In the genomic region with DNA sequence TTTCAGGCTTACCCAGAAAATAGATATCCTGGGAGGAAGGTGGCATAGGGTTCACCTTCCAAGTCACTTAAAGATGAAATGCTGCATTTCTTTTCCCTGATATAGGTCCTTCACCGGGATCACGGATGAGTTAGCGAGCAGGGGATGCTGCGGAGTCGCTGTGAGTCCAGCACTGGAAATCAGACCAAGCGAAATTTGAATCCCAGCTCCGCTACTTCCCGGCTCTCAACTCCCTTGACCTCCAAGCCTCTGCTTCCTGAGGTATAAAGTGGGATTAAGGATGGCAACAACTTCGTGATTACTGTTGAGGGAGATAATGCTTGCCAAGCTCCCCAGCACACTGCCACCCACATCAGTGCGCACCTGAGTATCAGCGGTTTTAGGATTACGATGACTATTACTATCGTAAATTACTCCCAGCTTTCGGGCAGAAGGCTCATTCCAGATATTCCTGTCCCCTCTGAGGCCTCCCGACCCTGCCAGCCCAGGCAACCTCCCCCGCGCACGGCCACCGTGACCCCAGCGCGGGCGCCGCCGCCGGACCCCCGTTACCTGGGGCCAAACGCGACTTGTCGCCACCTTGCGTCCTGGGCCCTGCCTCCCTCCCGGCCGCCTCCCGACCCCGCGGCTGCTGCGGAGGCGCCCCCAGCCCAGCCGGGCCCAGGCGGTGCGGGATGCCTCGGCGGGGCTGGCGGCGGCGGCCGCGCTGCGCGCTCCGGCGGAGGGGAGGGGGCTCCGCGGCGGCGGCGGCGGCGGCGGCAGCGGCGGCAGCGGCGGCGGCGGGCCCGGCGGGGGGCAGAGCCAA, we compare ENCODE assay signal across 10 cellular contexts. TPM values are rescaled to one million over a fixed set of nuclear protein-coding genes. Genes with fewer than 3 reads are reported as not detected.
A peak's percentile ranks its signal among the peaks of the same experiment; 100 is the strongest.
DNase-seq lines count a peak whose midpoint lies in the region; ATAC-seq and TF ChIP-seq lines count a peak whose summit lies in the region.
"Had no signal": no experiment of that assay in that cellular context is flagged by ENCODE, and none has a peak within 500 bp of the region (broad histone marks: within the 10 kb centered on the region; RNA-seq: fewer than 3 reads in every experiment).

No MANE protein-coding gene starts in this region.

- H3K4me2 ChIP-seq in PC-3 (ENCODE audit: low read length), result no peak overlapping the region

- no peak overlapping the region for H2AFZ ChIP-seq in PC-3 (ENCODE audit: low read length)

- H4K20me1 ChIP-seq in PC-3 (ENCODE audit: low read length), result no peaks in the 10 kb centered on the region

- H3K27ac Mint-ChIP-seq in Calu3 (ENCODE audit: unreplicated experiment) (no peak overlapping the region), T-cell (no peak overlapping the region), progenitor cell of endocrine pancreas (no peak overlapping the region)

- peaks cover 11% of the 10 kb centered on the region for H3K36me3 Mint-ChIP-seq in Calu3 (ENCODE audit: insufficient read depth, unreplicated experiment)
- no peaks in the 10 kb centered on the region for H3K36me3 Mint-ChIP-seq in T-cell
- H3K36me3 Mint-ChIP-seq in progenitor cell of endocrine pancreas (ENCODE audit: insufficient read depth), result no peaks in the 10 kb centered on the region

- BruUV-seq in Calu3 (replicated peaks; lab: Mats Ljungman, UMichigan) (no TSS peak), PC-3 (replicated peaks; lab: Mats Ljungman, UMichigan) (no TSS peak)

- peaks cover 4% of the 10 kb centered on the region in 2 donors for H3K4me1 ChIP-seq in esophagus (ENCODE audit: control insufficient read depth in 2 of 2, insufficient read depth in 2 of 2, low read length in 1 of 2)
- H3K4me1 ChIP-seq in PC-3 (ENCODE audit: insufficient read depth, low read length), result no peaks in the 10 kb centered on the region

- H3K27ac ChIP-seq in esophagus (ENCODE audit: low read depth in 2 of 2, low read length in 1 of 2) (no peak overlapping the region), PC-3 (ENCODE audit: low read length) (no peak overlapping the region)

- CTCF ChIA-PET in Calu3 (lab: Charles Lee), result no interaction called here
- CTCF ChIA-PET in T-cell (lab: Charles Lee), result no interaction called here
- CTCF ChIA-PET in PC-3 (lab: Charles Lee), result no interaction called here

- peak overlapping the region; percentile 58 for H3K4me3 Mint-ChIP-seq in Calu3 (ENCODE audit: low read depth, unreplicated experiment)
- peak overlapping the region; percentile 61 to 80 (median 67) for H3K4me3 Mint-ChIP-seq in T-cell
- H3K4me3 Mint-ChIP-seq in progenitor cell of endocrine pancreas (ENCODE audit: low read depth), result peak overlapping the region; percentile 74

- H3K36me3 ChIP-seq in esophagus (ENCODE audit: control insufficient read depth in 2 of 2, insufficient read depth in 2 of 2, low read length in 1 of 2), result no peaks in the 10 kb centered on the region
- no peaks in the 10 kb centered on the region for H3K36me3 ChIP-seq in PC-3 (ENCODE audit: low read depth, low read length)

- 9 to 12% methylated on average over 55 to 67 of the region's 67 CpGs for WGBS in esophagus, 2 donors

- intact Hi-C loops in Calu3 (cut with micrococcal nuclease; ENCODE audit: unreplicated experiment) (no loop called here), PC-3 (cut with micrococcal nuclease) (no loop called here)

- POLR2A ChIA-PET in T-cell (lab: Charles Lee) (interaction anchor here in 1 of 2 donors (0.6 kb wide), 1 partner anchor 37 kb away, joined by 5 read pairs; no protein-coding TSS in a partner anchor), PC-3 (lab: Charles Lee; ENCODE audit: unreplicated experiment) (no interaction called here)

- H3K27me3 Mint-ChIP-seq in Calu3 (ENCODE audit: unreplicated experiment), result peaks cover 64% of the 10 kb centered on the region
- peaks cover 43 to 44% of the 10 kb centered on the region in 2 donors for H3K27me3 Mint-ChIP-seq in T-cell
- H3K27me3 Mint-ChIP-seq in progenitor cell of endocrine pancreas, result peaks cover 76% of the 10 kb centered on the region

- H3K79me2 ChIP-seq in PC-3 (ENCODE audit: low read length), result no peaks in the 10 kb centered on the region

- no peaks in the 10 kb centered on the region for H3K9me3 Mint-ChIP-seq in Calu3 (ENCODE audit: low read depth, unreplicated experiment)
- H3K9me3 Mint-ChIP-seq in T-cell, result no peaks in the 10 kb centered on the region
- H3K9me3 Mint-ChIP-seq in progenitor cell of endocrine pancreas (ENCODE audit: low read depth), result no peaks in the 10 kb centered on the region

- H3F3A ChIP-seq in PC-3 (ENCODE audit: low read length, unreplicated experiment), result no peaks in the 10 kb centered on the region

- H3K4me1 Mint-ChIP-seq in Calu3 (ENCODE audit: low read depth, unreplicated experiment) (no peaks in the 10 kb centered on the region), T-cell (peaks cover 12 to 13% (median 13%) of the 10 kb centered on the region in 3 donors), progenitor cell of endocrine pancreas (ENCODE audit: low read depth) (no peaks in the 10 kb centered on the region)

- no peaks in the 10 kb centered on the region for H3K27me3 ChIP-seq in esophagus (ENCODE audit: control insufficient read depth in 1 of 2, insufficient read depth in 2 of 2, low read length in 2 of 2)
- H3K27me3 ChIP-seq in PC-3 (ENCODE audit: low read length), result peaks cover 69% of the 10 kb centered on the region

- H3K9ac ChIP-seq in PC-3 (ENCODE audit: low read length), result no peak overlapping the region

- H3K4me3 ChIP-seq in esophagus (ENCODE audit: low read depth in 1 of 2, low read length in 2 of 2), result peak overlapping the region; percentile 70 to 80
- H3K4me3 ChIP-seq in PC-3 (ENCODE audit: low read length), result no peak overlapping the region

- no peak for TF ChIP-seq CTCF in Calu3 (IDR thresholded peaks at IDR 0.05; ENCODE audit: unreplicated experiment)
- peak; percentile 19 for TF ChIP-seq CTCF in progenitor cell of endocrine pancreas (IDR thresholded peaks at IDR 0.05; ENCODE audit: unreplicated experiment)
- TF ChIP-seq CTCF in PC-3 (conservative IDR thresholded peaks at IDR 0.05; ENCODE audit: low read depth, low read length), result no peak

- no peaks in the 10 kb centered on the region for H3K9me2 ChIP-seq in PC-3 (replicated peaks; ENCODE audit: low read length)

- peak in 3 of 4 experiments; percentile 19 to 49 (median 29) for ATAC-seq in T-cell (replicated peaks in 1 of 4)
- no peak for ATAC-seq in GM18519 (IDR thresholded peaks at IDR 0.05; ENCODE audit: low FRiP score, unreplicated experiment)
- ATAC-seq in PC-3, result no peak

- DNase-seq in Calu3 (no peak), T-cell (no peak), progenitor cell of endocrine pancreas (ENCODE audit: low spot score, unreplicated experiment) (peak; percentile 18), activated gamma-delta T cell (lab: John Stamatoyannopoulos, UW) (no peak), DMS79 (lab: John Stamatoyannopoulos, UW) (no peak), PC-3 (no peak)

- H3K9me3 ChIP-seq in esophagus (ENCODE audit: control insufficient read depth in 2 of 2, insufficient read depth in 1 of 2, low read depth in 1 of 2, low read length in 1 of 2) (no peaks in the 10 kb centered on the region), PC-3 (ENCODE audit: low read length) (no peaks in the 10 kb centered on the region)

RNA-seq across cellular contexts. Expression of a gene that starts 0.5 kb away (rescaled TPM):
- total RNA-seq in Calu3 (2022) (0.71 and 1.0 TPM in 2 replicates), T-cell (1 to 10 TPM in 2 of 5 donors, under 1 TPM in 3; 0.42 to 1.3 (median 0.73) TPM), progenitor cell of endocrine pancreas (6.1 and 6.7 TPM in 2 replicates), PC-3 (2014; rRNA removed) (0.07 and 0.58 TPM in 2 replicates)
- 1 to 10 TPM; 1.4 to 3.2 TPM for polyA plus RNA-seq in esophagus
- total RNA-seq: OCI-LY7, osteoblast had no signal

RNA-seq across cellular contexts. Expression of a gene that starts 27.9 kb away (rescaled TPM):
- total RNA-seq in Calu3 (2022) (8.7 and 10.9 TPM in 2 replicates), T-cell (10 to 100 TPM; 32.3 to 62.5 (median 58.6) TPM), progenitor cell of endocrine pancreas (11.9 and 12.1 TPM in 2 replicates), PC-3 (2014; rRNA removed) (2.2 and 2.5 TPM in 2 replicates)
- polyA plus RNA-seq in esophagus, result 1 to 10 TPM; 5.2 to 6.7 TPM
- total RNA-seq: OCI-LY7 had no signal

RNA-seq across cellular contexts. Expression of a gene that starts 31.8 kb away (rescaled TPM):
- total RNA-seq in Calu3 (2022) (not detected in 2 replicates), T-cell (1 to 10 TPM in 2 of 5 donors, under 1 TPM in 3; 0.42 to 1.9 (median 0.63) TPM), progenitor cell of endocrine pancreas (not detected in 2 replicates), PC-3 (2014; rRNA removed) (not detected in 2 replicates)
- under 1 TPM; 0.04 to 0.24 TPM for polyA plus RNA-seq in esophagus
- total RNA-seq: OCI-LY7, osteoblast had no signal

Comparison
In these comparisons a context has a peak if more than half of its experiments do, and no peak if none do; other contexts are left out.
1. ATAC-seq: peak in T-cell (3 of 4); none in GM18519 (single experiment) and PC-3 (single experiment).
2. Peak in every context shown above with its lines, with median percentiles within 50 percentile points of each other: H3K4me3 Mint-ChIP-seq.